ENCODE assay signal across 9 cellular contexts in genomic region chr20:48295445-48295903, GRCh38.
DNase-seq lines count a peak whose midpoint lies in the region; ATAC-seq, FAIRE-seq and TF ChIP-seq lines count a peak whose summit lies in the region.
"Had no signal": no experiment of that assay in that cellular context is flagged by ENCODE, and none has a peak within 500 bp of the region (broad histone marks: within the 10 kb centered on the region; RNA-seq: fewer than 3 reads in every experiment).

No MANE protein-coding gene starts in this region.

- H3K36me3 ChIP-seq in breast epithelium (no peaks in the 10 kb centered on the region), left lung (no peaks in the 10 kb centered on the region)
- H3K36me3 ChIP-seq: gastrocnemius medialis had no signal

- H3K4me3 Mint-ChIP-seq in stimulated activated effector memory CD8-positive, alpha-beta T cell treated with anti-CD3 and anti-CD28 coated beads, Interleukin-12 subunit alpha, Interleukin-12 subunit beta, amount 100 ng/mL, for 72 hours = no peak overlapping the region

- no peak for TF ChIP-seq POLR2A in breast epithelium (IDR thresholded peaks at IDR 0.05)

- H3K27me3 ChIP-seq in breast epithelium (no peaks in the 10 kb centered on the region), left lung (no peaks in the 10 kb centered on the region)
- H3K27me3 ChIP-seq: gastrocnemius medialis had no signal

- TF ChIP-seq CTCF in breast epithelium (IDR thresholded peaks at IDR 0.05) (peak in 2 of 3 donors; percentile 17 to 42), left lung (IDR thresholded peaks at IDR 0.05) (peak in 1 of 2 donors; percentile 16)

- peak overlapping the region; percentile 23 to 46 for H3K27ac ChIP-seq in breast epithelium
- peak overlapping the region in 1 of 2 donors; percentile 4 for H3K27ac ChIP-seq in left lung

- H3K9me3 ChIP-seq in breast epithelium = no peaks in the 10 kb centered on the region
- no peaks in the 10 kb centered on the region for H3K9me3 ChIP-seq in left lung
- H3K9me3 ChIP-seq: gastrocnemius medialis had no signal

- H3K9me3 Mint-ChIP-seq in stimulated activated effector memory CD8-positive, alpha-beta T cell treated with anti-CD3 and anti-CD28 coated beads, Interleukin-12 subunit alpha, Interleukin-12 subunit beta, amount 100 ng/mL, for 72 hours = no peaks in the 10 kb centered on the region

- no peaks in the 10 kb centered on the region for H3K4me1 ChIP-seq in breast epithelium
- peaks cover 0 to 13% of the 10 kb centered on the region in 2 donors for H3K4me1 ChIP-seq in left lung
- H3K4me1 ChIP-seq: gastrocnemius medialis had no signal

- peak; percentile 86 for FAIRE-seq in HTR-8/SVneo (lab: Jason Lieb, UNC)

- no peaks in the 10 kb centered on the region for H3K36me3 Mint-ChIP-seq in stimulated activated effector memory CD8-positive, alpha-beta T cell treated with anti-CD3 and anti-CD28 coated beads, Interleukin-12 subunit alpha, Interleukin-12 subunit beta, amount 100 ng/mL, for 72 hours

- ATAC-seq in left lung (peak; percentile 92), HG03432 (IDR thresholded peaks at IDR 0.05; ENCODE audit: unreplicated experiment) (no peak)
- no peak for ATAC-seq in stimulated activated effector memory CD8-positive, alpha-beta T cell treated with anti-CD3 and anti-CD28 coated beads, Interleukin-12 subunit alpha, Interleukin-12 subunit beta, amount 100 ng/mL, for 72 hours

- no peak overlapping the region for H3K27ac Mint-ChIP-seq in stimulated activated effector memory CD8-positive, alpha-beta T cell treated with anti-CD3 and anti-CD28 coated beads, Interleukin-12 subunit alpha, Interleukin-12 subunit beta, amount 100 ng/mL, for 72 hours

- DNase-seq in 8988T (peak; percentile 40), HTR-8/SVneo (ENCODE audit: insufficient read length, low spot score) (peak; percentile 97), breast epithelium (ENCODE audit: low spot score in 2 of 2) (peak in 1 of 2 donors; percentile 43), left lung (no peak), NCI-H345 treated with DMSO at 0.1 percent for 48 hours (lab: John Stamatoyannopoulos, UW; ENCODE audit: unreplicated experiment) (no peak)
- DNase-seq in stimulated activated effector memory CD8-positive, alpha-beta T cell treated with anti-CD3 and anti-CD28 coated beads, Interleukin-12 subunit alpha, Interleukin-12 subunit beta, amount 100 ng/mL, for 72 hours (ENCODE audit: low spot score in 2 of 2) = no peak
- DNase-seq in NK-92 treated with Interleukin-12 subunit alpha and Interleukin-12 subunit beta, amount 100 ng/mL, for 24 hours (lab: John Stamatoyannopoulos, UW) = no peak
- DNase-seq: gastrocnemius medialis had no signal

- intact Hi-C loops in breast epithelium (cut with DNase I; ENCODE audit: low total_unique reads) = no loop called here
- intact Hi-C loops in left lung (cut with DNase I) = no loop called here

- H3K4me3 ChIP-seq in breast epithelium (no peak overlapping the region), left lung (no peak overlapping the region)
- H3K4me3 ChIP-seq: gastrocnemius medialis had no signal

- H3K4me1 Mint-ChIP-seq in stimulated activated effector memory CD8-positive, alpha-beta T cell treated with anti-CD3 and anti-CD28 coated beads, Interleukin-12 subunit alpha, Interleukin-12 subunit beta, amount 100 ng/mL, for 72 hours = no peaks in the 10 kb centered on the region

Comparison
In these comparisons a context has a peak if more than half of its experiments do, and no peak if none do; other contexts are left out.
1. DNase-seq: peak in 8988T (single experiment) and HTR-8/SVneo (single experiment); none in left lung (0 of 2), stimulated activated effector memory CD8-positive, alpha-beta T cell treated with anti-CD3 and anti-CD28 coated beads, Interleukin-12 subunit alpha, Interleukin-12 subunit beta, amount 100 ng/mL, for 72 hours (0 of 2), NCI-H345 treated with DMSO at 0.1 percent for 48 hours (single experiment) and NK-92 treated with Interleukin-12 subunit alpha and Interleukin-12 subunit beta, amount 100 ng/mL, for 24 hours (single experiment).